24 cellular contexts compared by ENCODE assay signal in genomic region chr5:179864686-179865085, GRCh38. TPM values are rescaled to one million over a fixed set of nuclear protein-coding genes. Genes with fewer than 3 reads are reported as not detected.
DNase-seq lines count a peak whose midpoint lies in the region; ATAC-seq and TF ChIP-seq lines count a peak whose summit lies in the region.
"Had no signal": no experiment of that assay in that cellular context is flagged by ENCODE, and none has a peak within 500 bp of the region (broad histone marks: within the 10 kb centered on the region; RNA-seq: fewer than 3 reads in every experiment).

No MANE protein-coding gene starts in this region.

- DNase-seq in left ventricle myocardium superior (peak; percentile 8), Right ventricle myocardium superior (no peak), dorsolateral prefrontal cortex (peak in 1 of 10 donors; percentile 31), posterior vena cava (ENCODE audit: low spot score) (peak; percentile 58), NCI-H128 (lab: John Stamatoyannopoulos, UW; ENCODE audit: unreplicated experiment) (no peak), amniotic stem cell (lab: John Stamatoyannopoulos, UW) (no peak)
- DNase-seq in activated T-cell treated with anti-CD3 and anti-CD28 coated beads, Interleukin-2, amount 50 U/mL, for 72 hours: no peak
- DNase-seq: CD4-positive, alpha-beta T cell; HFFc6; IMR-90; KG1; MM.1S; NCI-H1417; NCI-H1694; NCI-H2081; NCI-H345; NCI-H524; NCI-H748 treated with DMSO at 0.1 percent for 48 hours; SJCRH30 had no signal

- no peak overlapping the region for H3K4me3 Mint-ChIP-seq in activated T-cell treated with anti-CD3 and anti-CD28 coated beads, Interleukin-2, amount 50 U/mL, for 72 hours
- H3K4me3 Mint-ChIP-seq: CD4-positive, alpha-beta T cell; GM23338; HFFc6 had no signal

- no peaks in the 10 kb centered on the region for H3K9me3 Mint-ChIP-seq in activated T-cell treated with anti-CD3 and anti-CD28 coated beads, Interleukin-2, amount 50 U/mL, for 72 hours
- H3K9me3 Mint-ChIP-seq: CD4-positive, alpha-beta T cell; HFFc6 had no signal

- H3K27me3 Mint-ChIP-seq in activated T-cell treated with anti-CD3 and anti-CD28 coated beads, Interleukin-2, amount 50 U/mL, for 72 hours (ENCODE audit: low read depth): no peaks in the 10 kb centered on the region
- H3K27me3 Mint-ChIP-seq: CD4-positive, alpha-beta T cell had no signal

- H3K27ac Mint-ChIP-seq in activated T-cell treated with anti-CD3 and anti-CD28 coated beads, Interleukin-2, amount 50 U/mL, for 72 hours: no peak overlapping the region
- H3K27ac Mint-ChIP-seq: CD4-positive, alpha-beta T cell; GM23338; HFFc6 had no signal

- no peak for ATAC-seq in left ventricle myocardium superior
- no peak for ATAC-seq in Right ventricle myocardium superior (ENCODE audit: poor library complexity)
- no peak for ATAC-seq in activated T-cell treated with anti-CD3 and anti-CD28 coated beads, Interleukin-2, amount 50 U/mL, for 72 hours (replicated peaks in 1 of 2)
- ATAC-seq: GM23338, SK-N-SH treated with all-trans-retinoic acid at 6 μM for 48 hours had no signal

- H3K4me1 Mint-ChIP-seq in activated T-cell treated with anti-CD3 and anti-CD28 coated beads, Interleukin-2, amount 50 U/mL, for 72 hours (ENCODE audit: low read depth): peaks cover 10% of the 10 kb centered on the region

- no peaks in the 10 kb centered on the region for H3K27me3 ChIP-seq in dorsolateral prefrontal cortex
- H3K27me3 ChIP-seq: BLaER1, SJCRH30 had no signal

- TF ChIP-seq CTCF in dorsolateral prefrontal cortex (IDR thresholded peaks at IDR 0.05 in 54 of 56, conservative IDR thresholded peaks at IDR 0.05 in 2 of 56; ENCODE audit: low read depth in 1 of 56, partially characterized antibody in 56 of 56): no peak

- H3K27ac ChIP-seq in dorsolateral prefrontal cortex: peak overlapping the region in 41 of 59 donors; percentile 2 to 78 (median 58)
- peak overlapping the region; percentile 52 for H3K27ac ChIP-seq in temporal lobe (ENCODE audit: low read depth, low read length)
- H3K27ac ChIP-seq: BLaER1, SJCRH30 had no signal

- H3K4me3 ChIP-seq in dorsolateral prefrontal cortex: no peak overlapping the region
- H3K4me3 ChIP-seq: BLaER1, GM23338, HAP-1, SJCRH30 had no signal

- peaks cover 3 to 10% of the 10 kb centered on the region in 2 donors for H3K36me3 Mint-ChIP-seq in activated T-cell treated with anti-CD3 and anti-CD28 coated beads, Interleukin-2, amount 50 U/mL, for 72 hours (ENCODE audit: insufficient read depth in 2 of 2)

- intact Hi-C loops in left ventricle myocardium superior (cut with micrococcal nuclease): no loop called here
- intact Hi-C loops in Right ventricle myocardium superior (cut with DNase I): no loop called here
- intact Hi-C loops in dorsolateral prefrontal cortex (cut with DNase I): no loop called here
- intact Hi-C loops in posterior vena cava (cut with DNase I): no loop called here

RNA-seq across cellular contexts. Expression of gene MRNIP, which starts 6.1 kb away (rescaled TPM):
- total RNA-seq in left ventricle myocardium superior: 14.8 TPM
- 12.1 TPM for total RNA-seq in Right ventricle myocardium superior
- total RNA-seq in dorsolateral prefrontal cortex: 100 to 1,000 TPM in 5 of 120 experiments, 10 to 100 TPM in 115; 44.7 to 119 (median 74.4) TPM
- 10 to 100 TPM; 17.3 to 20.1 TPM for total RNA-seq in posterior vena cava
- total RNA-seq in temporal lobe: 33.9 TPM
- 10 to 100 TPM; 26.4 to 33.3 TPM for total RNA-seq in activated T-cell treated with anti-CD3 and anti-CD28 coated beads, Interleukin-2, amount 50 U/mL, for 72 hours

RNA-seq across cellular contexts. Expression of gene TBC1D9B, which starts 43.0 kb away (rescaled TPM):
- total RNA-seq in left ventricle myocardium superior (37.1 TPM), Right ventricle myocardium superior (29.6 TPM), dorsolateral prefrontal cortex (100 to 1,000 TPM; 127 to 231 (median 166) TPM), posterior vena cava (10 to 100 TPM; 85.0 to 90.5 TPM), temporal lobe (31.0 TPM)
- total RNA-seq in activated T-cell treated with anti-CD3 and anti-CD28 coated beads, Interleukin-2, amount 50 U/mL, for 72 hours: 10 to 100 TPM; 62.5 to 72.3 TPM

RNA-seq across cellular contexts. Expression of gene SQSTM1, which starts 44.0 kb away (rescaled TPM):
- total RNA-seq in left ventricle myocardium superior (434 TPM), Right ventricle myocardium superior (437 TPM), dorsolateral prefrontal cortex (100 to 1,000 TPM; 241 to 437 (median 288) TPM), posterior vena cava (100 to 1,000 TPM; 245 to 333 TPM), temporal lobe (45.7 TPM)
- total RNA-seq in activated T-cell treated with anti-CD3 and anti-CD28 coated beads, Interleukin-2, amount 50 U/mL, for 72 hours: 100 to 1,000 TPM; 213 to 226 TPM

RNA-seq across cellular contexts. Expression of gene MGAT4B, which starts 58.0 kb away (rescaled TPM):
- 110 TPM for total RNA-seq in left ventricle myocardium superior
- 93.3 TPM for total RNA-seq in Right ventricle myocardium superior
- total RNA-seq in dorsolateral prefrontal cortex: 100 to 1,000 TPM in 3 of 120 experiments, 10 to 100 TPM in 117; 46.9 to 108 (median 65.7) TPM
- total RNA-seq in posterior vena cava: 10 to 100 TPM; 54.6 to 62.8 TPM
- 70.3 TPM for total RNA-seq in temporal lobe
- total RNA-seq in activated T-cell treated with anti-CD3 and anti-CD28 coated beads, Interleukin-2, amount 50 U/mL, for 72 hours: 100 to 1,000 TPM; 101 to 108 TPM

Comparison
In these comparisons a context has a peak if more than half of its experiments do, and no peak if none do; other contexts are left out.
1. DNase-seq: peak in left ventricle myocardium superior (single experiment) and posterior vena cava (single experiment); none in Right ventricle myocardium superior (single experiment), NCI-H128 (single experiment), amniotic stem cell (single experiment) and activated T-cell treated with anti-CD3 and anti-CD28 coated beads, Interleukin-2, amount 50 U/mL, for 72 hours (0 of 2).